In the genomic region with DNA sequence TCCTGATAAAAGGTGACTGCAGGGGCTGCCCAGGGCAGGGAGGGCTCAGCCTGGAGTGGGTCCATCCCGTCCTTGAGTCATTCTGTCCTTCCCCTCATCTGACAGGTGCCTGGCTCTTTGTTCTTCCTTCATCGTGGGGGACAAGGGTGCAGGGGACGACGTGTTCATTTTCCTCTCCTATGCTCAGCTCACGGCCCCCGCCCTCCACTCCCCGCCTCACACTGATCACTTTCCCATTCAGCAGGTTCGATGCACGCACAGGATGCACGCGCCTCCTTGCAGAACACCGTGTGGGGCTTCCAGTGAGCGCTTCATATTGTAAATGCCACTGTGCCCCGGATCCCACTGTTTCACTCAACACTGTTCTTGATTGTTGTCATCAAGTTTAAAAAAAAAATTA, we compare ENCODE assay signal across 20 cellular contexts. TPM values are rescaled to one million over a fixed set of nuclear protein-coding genes. Genes with fewer than 3 reads are reported as not detected.
"Had no signal": no experiment of that assay in that cellular context is flagged by ENCODE, and none has a peak within 500 bp of the region (broad histone marks: within the 10 kb centered on the region; RNA-seq: fewer than 3 reads in every experiment).

No MANE protein-coding gene starts in this region.

- H3K4me1 ChIP-seq: ascending aorta had no signal

- H3K9me3 ChIP-seq: tibial artery, vagina had no signal

- H3K27me3 Mint-ChIP-seq: activated CD8-positive, alpha-beta T cell treated with anti-CD3 and anti-CD28 coated beads for 36 hours had no signal

- H3K27ac ChIP-seq: ascending aorta, tibial artery, vagina had no signal

- FAIRE-seq: kidney, TTC549 had no signal

- H3K27me3 ChIP-seq: ascending aorta, vagina had no signal

- ATAC-seq: activated CD8-positive, alpha-beta T cell treated with anti-CD3 and anti-CD28 coated beads for 36 hours; activated naive CD8-positive, alpha-beta T cell treated with anti-CD3 and anti-CD28 coated beads, Interleukin-2, amount 50 U/mL, for 24 hours; left ventricle myocardium superior; sciatic nerve had no signal

- H3K4me1 Mint-ChIP-seq: activated B cell treated with CpG ODN at 0.5 μM for 24 hours; activated naive CD8-positive, alpha-beta T cell treated with anti-CD3 and anti-CD28 coated beads, Interleukin-2, amount 50 U/mL, for 24 hours had no signal

- DNase-seq: activated B cell treated with CpG ODN at 0.5 μM for 24 hours; activated CD4-positive, alpha-beta T cell treated with anti-CD3 and anti-CD28 coated beads for 48 hours; activated CD8-positive, alpha-beta memory T cell treated with anti-CD3 and anti-CD28 coated beads, Interleukin-2, amount 50 U/mL, for 48 hours; activated CD8-positive, alpha-beta T cell treated with anti-CD3 and anti-CD28 coated beads for 36 hours; activated naive CD4-positive, alpha-beta T cell treated with anti-CD3 and anti-CD28 coated beads for 36 hours; activated naive CD8-positive, alpha-beta T cell treated with anti-CD3 and anti-CD28 coated beads, Interleukin-2, amount 50 U/mL, for 24 hours; erythroblast; hippocampal formation; kidney; left ventricle myocardium superior; mesendoderm; nephron progenitor cell; stimulated activated CD4-positive, alpha-beta T cell treated with anti-CD3 and anti-CD28 coated beads, Interleukin-1b, Interleukin-23, amount 100 ng/mL, for 48 hours; T-helper 2 cell had no signal

- H3K4me3 Mint-ChIP-seq: activated B cell treated with CpG ODN at 0.5 μM for 24 hours; activated CD8-positive, alpha-beta T cell treated with anti-CD3 and anti-CD28 coated beads for 36 hours; activated naive CD4-positive, alpha-beta T cell treated with anti-CD3 and anti-CD28 coated beads for 36 hours; activated naive CD8-positive, alpha-beta T cell treated with anti-CD3 and anti-CD28 coated beads, Interleukin-2, amount 50 U/mL, for 24 hours; activated T-helper 1 cell treated with anti-CD3 and anti-CD28 coated beads, Interleukin-12 subunit alpha, Interleukin-12 subunit beta, Interleukin-2, Interleukin-4 antibody, amounts not matched to agents 30 ng/mL and 10 ng/mL and 1 ng/mL, durations not matched to agents 14 hours and 24 hours and 36 hours; nephron progenitor cell had no signal

- H3K4me3 ChIP-seq: ascending aorta, tibial artery had no signal

- H3K36me3 ChIP-seq: ascending aorta, tibial artery, vagina had no signal

RNA-seq across cellular contexts. Expression of a gene that starts 32.7 kb away (rescaled TPM):
- total RNA-seq: activated CD8-positive, alpha-beta T cell treated with anti-CD3 and anti-CD28 coated beads for 36 hours; activated naive CD4-positive, alpha-beta T cell treated with anti-CD3 and anti-CD28 coated beads for 36 hours; activated T-helper 1 cell treated with anti-CD3 and anti-CD28 coated beads, Interleukin-12 subunit alpha, Interleukin-12 subunit beta, Interleukin-2, Interleukin-4 antibody, amounts not matched to agents 30 ng/mL and 10 ng/mL and 1 ng/mL, durations not matched to agents 14 hours and 24 hours and 36 hours had no signal
